2 cellular contexts compared by ENCODE assay signal in genomic region chr17:6066183-6066948, GRCh38.
TF ChIP-seq lines count a peak whose summit lies in the region.

No MANE protein-coding gene starts in this region.

TF ChIP-seq in GM12891, 5 proteins besides CTCF, POLR2A, EP300 and RAD21:
- no peak for TF ChIP-seq TAF1 (IDR thresholded peaks at IDR 0.05; ENCODE audit: low read depth, low read length)
- TF ChIP-seq POLR2AphosphoS5 (IDR thresholded peaks at IDR 0.05; ENCODE audit: low read depth, low read length), result no peak
- no peak for TF ChIP-seq PAX5 (IDR thresholded peaks at IDR 0.05; ENCODE audit: insufficient read depth, low read length, severe bottlenecking)
- TF ChIP-seq POU2F2 (IDR thresholded peaks at IDR 0.05; ENCODE audit: low read depth, low read length), result no peak
- no peak for TF ChIP-seq SPI1 (IDR thresholded peaks at IDR 0.05; ENCODE audit: low read depth, low read length)

TF ChIP-seq in H1, 55 proteins besides CTCF, POLR2A, EP300 and RAD21:
- no peak for TF ChIP-seq SAP30 (IDR thresholded peaks at IDR 0.05; ENCODE audit: insufficient read depth, insufficient replicate concordance, low read length)
